Comparison of ENCODE assay signal across 1 cellular context in the genomic region with DNA sequence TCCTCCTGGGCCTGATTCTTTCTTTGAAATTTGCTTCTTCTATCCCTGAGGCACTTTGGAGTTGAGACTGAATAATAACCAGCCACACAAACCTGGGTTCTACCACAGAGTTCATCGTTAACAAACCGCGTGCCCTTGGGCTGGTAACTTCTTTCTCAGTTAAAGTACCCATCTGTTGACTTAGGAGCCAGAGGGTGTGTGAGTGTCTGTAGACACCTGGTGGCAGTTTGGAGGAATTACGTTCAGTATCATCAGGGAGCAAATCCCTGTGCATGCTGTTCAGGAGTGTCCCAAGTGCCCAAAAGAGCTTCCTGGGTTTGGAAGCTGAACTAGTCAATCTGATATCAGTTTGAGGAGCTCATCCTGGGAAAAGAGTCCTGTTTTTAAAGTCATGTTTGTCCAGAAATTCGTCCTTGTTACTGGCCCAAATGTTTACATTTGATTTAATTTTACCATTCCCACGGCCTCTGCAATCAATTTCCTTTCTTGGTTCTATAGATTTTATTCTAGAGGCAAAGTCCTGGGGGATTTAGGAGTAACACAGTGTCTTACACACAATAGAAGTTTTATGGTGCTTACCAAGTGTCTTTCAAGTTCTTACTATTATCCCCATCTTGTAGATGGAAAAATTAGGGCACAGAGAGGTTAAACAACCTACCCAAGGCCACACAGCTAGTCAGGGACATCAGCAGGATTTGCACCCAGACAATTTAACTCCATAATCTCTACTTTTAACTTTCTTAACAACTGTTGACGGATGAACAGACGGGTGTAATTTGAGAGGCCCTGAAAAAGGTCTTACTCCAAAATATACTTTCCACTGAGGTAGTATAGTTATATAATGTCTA.
TF ChIP-seq lines count a peak whose summit lies in the region.

No MANE protein-coding gene starts in this region.

TF ChIP-seq in GM23338, 12 proteins besides CTCF, POLR2A, EP300 and RAD21 (continued from another document):
- TF ChIP-seq, protein P1, sequence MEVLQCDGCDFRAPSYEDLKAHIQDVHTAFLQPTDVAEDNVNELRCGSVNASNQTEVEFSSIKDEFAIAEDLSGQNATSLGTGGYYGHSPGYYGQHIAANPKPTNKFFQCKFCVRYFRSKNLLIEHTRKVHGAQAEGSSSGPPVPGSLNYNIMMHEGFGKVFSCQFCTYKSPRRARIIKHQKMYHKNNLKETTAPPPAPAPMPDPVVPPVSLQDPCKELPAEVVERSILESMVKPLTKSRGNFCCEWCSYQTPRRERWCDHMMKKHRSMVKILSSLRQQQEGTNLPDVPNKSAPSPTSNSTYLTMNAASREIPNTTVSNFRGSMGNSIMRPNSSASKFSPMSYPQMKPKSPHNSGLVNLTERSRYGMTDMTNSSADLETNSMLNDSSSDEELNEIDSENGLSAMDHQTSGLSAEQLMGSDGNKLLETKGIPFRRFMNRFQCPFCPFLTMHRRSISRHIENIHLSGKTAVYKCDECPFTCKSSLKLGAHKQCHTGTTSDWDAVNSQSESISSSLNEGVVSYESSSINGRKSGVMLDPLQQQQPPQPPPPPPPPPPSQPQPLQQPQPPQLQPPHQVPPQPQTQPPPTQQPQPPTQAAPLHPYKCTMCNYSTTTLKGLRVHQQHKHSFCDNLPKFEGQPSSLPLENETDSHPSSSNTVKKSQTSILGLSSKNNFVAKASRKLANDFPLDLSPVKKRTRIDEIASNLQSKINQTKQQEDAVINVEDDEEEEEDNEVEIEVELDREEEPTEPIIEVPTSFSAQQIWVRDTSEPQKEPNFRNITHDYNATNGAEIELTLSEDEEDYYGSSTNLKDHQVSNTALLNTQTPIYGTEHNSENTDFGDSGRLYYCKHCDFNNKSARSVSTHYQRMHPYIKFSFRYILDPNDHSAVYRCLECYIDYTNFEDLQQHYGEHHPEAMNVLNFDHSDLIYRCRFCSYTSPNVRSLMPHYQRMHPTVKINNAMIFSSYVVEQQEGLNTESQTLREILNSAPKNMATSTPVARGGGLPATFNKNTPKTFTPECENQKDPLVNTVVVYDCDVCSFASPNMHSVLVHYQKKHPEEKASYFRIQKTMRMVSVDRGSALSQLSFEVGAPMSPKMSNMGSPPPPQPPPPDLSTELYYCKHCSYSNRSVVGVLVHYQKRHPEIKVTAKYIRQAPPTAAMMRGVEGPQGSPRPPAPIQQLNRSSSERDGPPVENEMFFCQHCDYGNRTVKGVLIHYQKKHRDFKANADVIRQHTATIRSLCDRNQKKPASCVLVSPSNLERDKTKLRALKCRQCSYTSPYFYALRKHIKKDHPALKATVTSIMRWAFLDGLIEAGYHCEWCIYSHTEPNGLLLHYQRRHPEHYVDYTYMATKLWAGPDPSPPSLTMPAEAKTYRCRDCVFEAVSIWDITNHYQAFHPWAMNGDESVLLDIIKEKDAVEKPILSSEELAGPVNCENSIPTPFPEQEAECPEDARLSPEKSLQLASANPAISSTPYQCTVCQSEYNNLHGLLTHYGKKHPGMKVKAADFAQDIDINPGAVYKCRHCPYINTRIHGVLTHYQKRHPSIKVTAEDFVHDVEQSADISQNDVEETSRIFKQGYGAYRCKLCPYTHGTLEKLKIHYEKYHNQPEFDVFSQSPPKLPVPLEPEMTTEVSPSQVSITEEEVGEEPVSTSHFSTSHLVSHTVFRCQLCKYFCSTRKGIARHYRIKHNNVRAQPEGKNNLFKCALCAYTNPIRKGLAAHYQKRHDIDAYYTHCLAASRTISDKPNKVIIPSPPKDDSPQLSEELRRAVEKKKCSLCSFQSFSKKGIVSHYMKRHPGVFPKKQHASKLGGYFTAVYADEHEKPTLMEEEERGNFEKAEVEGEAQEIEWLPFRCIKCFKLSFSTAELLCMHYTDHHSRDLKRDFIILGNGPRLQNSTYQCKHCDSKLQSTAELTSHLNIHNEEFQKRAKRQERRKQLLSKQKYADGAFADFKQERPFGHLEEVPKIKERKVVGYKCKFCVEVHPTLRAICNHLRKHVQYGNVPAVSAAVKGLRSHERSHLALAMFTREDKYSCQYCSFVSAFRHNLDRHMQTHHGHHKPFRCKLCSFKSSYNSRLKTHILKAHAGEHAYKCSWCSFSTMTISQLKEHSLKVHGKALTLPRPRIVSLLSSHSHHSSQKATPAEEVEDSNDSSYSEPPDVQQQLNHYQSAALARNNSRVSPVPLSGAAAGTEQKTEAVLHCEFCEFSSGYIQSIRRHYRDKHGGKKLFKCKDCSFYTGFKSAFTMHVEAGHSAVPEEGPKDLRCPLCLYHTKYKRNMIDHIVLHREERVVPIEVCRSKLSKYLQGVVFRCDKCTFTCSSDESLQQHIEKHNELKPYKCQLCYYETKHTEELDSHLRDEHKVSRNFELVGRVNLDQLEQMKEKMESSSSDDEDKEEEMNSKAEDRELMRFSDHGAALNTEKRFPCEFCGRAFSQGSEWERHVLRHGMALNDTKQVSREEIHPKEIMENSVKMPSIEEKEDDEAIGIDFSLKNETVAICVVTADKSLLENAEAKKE (CRISPR knock-in tag; IDR thresholded peaks at IDR 0.05): no peak
- no peak for TF ChIP-seq POLR2AphosphoS5 (IDR thresholded peaks at IDR 0.05; ENCODE audit: low read depth)
